In genomic region chr3:138213373-138214085, GRCh38 we compare ENCODE assay signal across 25 cellular contexts. TPM values are rescaled to one million over a fixed set of nuclear protein-coding genes. Genes with fewer than 3 reads are reported as not detected.
DNase-seq lines count a peak whose midpoint lies in the region; ATAC-seq, FAIRE-seq and TF ChIP-seq lines count a peak whose summit lies in the region.
"Had no signal": no experiment of that assay in that cellular context is flagged by ENCODE, and none has a peak within 500 bp of the region (broad histone marks: within the 10 kb centered on the region; RNA-seq: fewer than 3 reads in every experiment).

No MANE protein-coding gene starts in this region.

- H3K4me3 ChIP-seq in A673 (ENCODE audit: low read depth, low read length, poor library complexity, severe bottlenecking) (no peak overlapping the region), bronchial epithelial cell (ENCODE audit: low read depth, low read length) (no peak overlapping the region)
- H3K4me3 ChIP-seq: A549, BLaER1, esophagus squamous epithelium, gastroesophageal sphincter, PC-9, SJCRH30 had no signal

- no peak overlapping the region for H3K27ac ChIP-seq in A673 (ENCODE audit: low read depth, low read length, poor library complexity, severe bottlenecking)
- H3K27ac ChIP-seq: A549, BLaER1, esophagus squamous epithelium, gastroesophageal sphincter, PC-9, SJCRH30, WERI-Rb-1 had no signal

- no peaks in the 10 kb centered on the region for H3K27me3 ChIP-seq in A673 (replicated peaks; ENCODE audit: insufficient read depth, low read depth, low read length, poor library complexity)
- H3K27me3 ChIP-seq in bronchial epithelial cell (ENCODE audit: control insufficient read depth, insufficient read depth, low read length): no peaks in the 10 kb centered on the region
- H3K27me3 ChIP-seq: BLaER1, esophagus squamous epithelium, gastroesophageal sphincter, SJCRH30 had no signal

- FAIRE-seq in H54 (lab: Jason Lieb, UNC) (peak; percentile 82), bronchial epithelial cell (lab: Jason Lieb, UNC) (no peak)
- FAIRE-seq: A549, colon, HepG2, islet of Langerhans had no signal

- CTCF ChIA-PET in A673 (lab: Charles Lee): no interaction called here

- POLR2A ChIA-PET in A673 (lab: Charles Lee; ENCODE audit: low non-redundant PET): interaction anchor here (0.5 kb wide), 1 partner anchor 118 kb away, joined by 3 read pairs; no protein-coding TSS in a partner anchor

- no peaks in the 10 kb centered on the region for H3K36me3 ChIP-seq in A673 (ENCODE audit: insufficient read depth, low read length, poor library complexity, severe bottlenecking)
- H3K36me3 ChIP-seq in bronchial epithelial cell (ENCODE audit: control insufficient read depth, insufficient read depth, low read length): no peaks in the 10 kb centered on the region

- TF ChIP-seq CTCF in A673 (conservative IDR thresholded peaks at IDR 0.05; ENCODE audit: low read depth, low read length): no peak
- TF ChIP-seq CTCF in bronchial epithelial cell (IDR thresholded peaks at IDR 0.05; ENCODE audit: insufficient read depth, low read length, severe bottlenecking): no peak

- H3K4me1 ChIP-seq in A673 (ENCODE audit: insufficient read depth, low read length, poor library complexity, severe bottlenecking): peaks cover 9% of the 10 kb centered on the region
- H3K4me1 ChIP-seq: BLaER1, SJCRH30 had no signal

- no TSS peak for BruUV-seq in A673 (replicated peaks; lab: Mats Ljungman, UMichigan)

- TF ChIP-seq POLR2A in H54 (IDR thresholded peaks at IDR 0.05; ENCODE audit: low read depth, low read length): no peak

- intact Hi-C loops in A673 (cut with micrococcal nuclease; ENCODE audit: unreplicated experiment) (no loop called here), Right ventricle myocardium superior (cut with DNase I) (no loop called here)

- DNase-seq in A673 (ENCODE audit: low spot score) (peak; percentile 16), H54 (ENCODE audit: insufficient read length, low spot score) (no peak), MV-4-11 (lab: John Stamatoyannopoulos, UW) (peak; percentile 61), bronchial epithelial cell (ENCODE audit: low read depth) (peak; percentile 4), putamen (ENCODE audit: low spot score) (no peak), Right ventricle myocardium superior (no peak)
- DNase-seq: activated CD4-positive, alpha-beta T cell treated with anti-CD3 and anti-CD28 coated beads, Interleukin-2, amount 50 U/mL, for 4 hours; activated gamma-delta T cell; effector memory CD8-positive, alpha-beta T cell; esophagus squamous epithelium; hypothalamus; NCI-H187; nephron progenitor cell; PC-9; SJCRH30; T-helper 2 cell; WERI-Rb-1 had no signal

- no peak for ATAC-seq in GM19351 (IDR thresholded peaks at IDR 0.05; ENCODE audit: unreplicated experiment)
- ATAC-seq in Right ventricle myocardium superior (ENCODE audit: poor library complexity): no peak
- ATAC-seq in activated CD4-positive, CD25-positive, alpha-beta regulatory T cell treated with anti-CD3 and anti-CD28 coated beads, Interleukin-2, amount 50 U/mL, for 24 hours: no peak
- ATAC-seq: A549; effector memory CD8-positive, alpha-beta T cell; gastroesophageal sphincter; HepG2 had no signal

- H3K9me3 ChIP-seq in A673 (ENCODE audit: low read depth, low read length, poor library complexity, severe bottlenecking): no peaks in the 10 kb centered on the region
- H3K9me3 ChIP-seq: A549, BLaER1, esophagus squamous epithelium, gastroesophageal sphincter, SJCRH30 had no signal

RNA-seq across cellular contexts. Expression of gene ARMC8, which starts 26.4 kb away (rescaled TPM):
- total RNA-seq in A673 (2021) (48.0 and 55.8 TPM in 2 replicates), bronchial epithelial cell (29.5 and 33.0 TPM in 2 replicates), Right ventricle myocardium superior (32.1 TPM)

RNA-seq across cellular contexts. Expression of gene DBR1, which starts 38.8 kb away (rescaled TPM):
- total RNA-seq in A673 (2021): 25.6 and 33.1 TPM in 2 replicates
- 10.5 and 17.9 TPM in 2 replicates for total RNA-seq in bronchial epithelial cell
- total RNA-seq in Right ventricle myocardium superior: 8.3 TPM

Comparison
In these comparisons a context has a peak if more than half of its experiments do, and no peak if none do; other contexts are left out.
1. DNase-seq: peak in A673 (single experiment), MV-4-11 (single experiment) and bronchial epithelial cell (single experiment); none in H54 (single experiment), putamen (single experiment) and Right ventricle myocardium superior (single experiment).